Comparison of ENCODE assay signal across 22 cellular contexts in genomic region chr13:51091839-51092238, GRCh38. TPM values are rescaled to one million over a fixed set of nuclear protein-coding genes. Genes with fewer than 3 reads are reported as not detected.
"Had no signal": no experiment of that assay in that cellular context is flagged by ENCODE, and none has a peak within 500 bp of the region (broad histone marks: within the 10 kb centered on the region; RNA-seq: fewer than 3 reads in every experiment).

No MANE protein-coding gene starts in this region.

- H3K4me3 Mint-ChIP-seq: activated CD4-positive, alpha-beta memory T cell treated with anti-CD3 and anti-CD28 coated beads for 36 hours; activated CD4-positive, alpha-beta T cell treated with anti-CD3 and anti-CD28 coated beads, Interleukin-2, amount 10 ng/mL, durations not matched to agents 7 days and 5 days; activated naive CD4-positive, alpha-beta T cell treated with anti-CD3 and anti-CD28 coated beads, Interleukin-2, amount 10 ng/mL, durations not matched to agents 7 days and 5 days; activated naive CD8-positive, alpha-beta T cell treated with anti-CD3 and anti-CD28 coated beads for 36 hours; activated T-cell treated with anti-CD3 and anti-CD28 coated beads, Interleukin-2, amount 50 U/mL, for 4 hours; T-helper 17 cell had no signal

- H3K27ac Mint-ChIP-seq: activated CD4-positive, alpha-beta memory T cell treated with anti-CD3 and anti-CD28 coated beads for 36 hours; activated CD4-positive, alpha-beta T cell treated with anti-CD3 and anti-CD28 coated beads, Interleukin-2, amount 10 ng/mL, durations not matched to agents 7 days and 5 days; activated naive CD4-positive, alpha-beta T cell treated with anti-CD3 and anti-CD28 coated beads, Interleukin-2, amount 10 ng/mL, durations not matched to agents 7 days and 5 days; activated naive CD8-positive, alpha-beta T cell treated with anti-CD3 and anti-CD28 coated beads for 36 hours; T-helper 17 cell had no signal

- H3K27ac ChIP-seq: brain microvascular endothelial cell, cardiac muscle cell, KMS-11 had no signal

- H3K36me3 ChIP-seq: brain microvascular endothelial cell, cardiac muscle cell had no signal

- H3K36me3 Mint-ChIP-seq: activated CD4-positive, alpha-beta memory T cell treated with anti-CD3 and anti-CD28 coated beads for 36 hours; activated naive CD4-positive, alpha-beta T cell treated with anti-CD3 and anti-CD28 coated beads, Interleukin-2, amount 10 ng/mL, durations not matched to agents 7 days and 5 days; activated naive CD8-positive, alpha-beta T cell treated with anti-CD3 and anti-CD28 coated beads for 36 hours had no signal

- DNase-seq: activated CD4-positive, alpha-beta memory T cell treated with anti-CD3 and anti-CD28 coated beads for 36 hours; activated CD4-positive, alpha-beta T cell treated with anti-CD3 and anti-CD28 coated beads, Interleukin-2, amount 10 ng/mL, durations not matched to agents 7 days and 5 days; activated CD4-positive, CD25-positive, alpha-beta regulatory T cell; activated CD8-positive, alpha-beta memory T cell treated with anti-CD3 and anti-CD28 coated beads for 24 hours; activated effector memory CD4-positive, alpha-beta T cell treated with anti-CD3 and anti-CD28 coated beads, Interleukin-2, amount 50 U/mL, for 16 hours; activated naive CD4-positive, alpha-beta T cell treated with anti-CD3 and anti-CD28 coated beads, Interleukin-2, amount 10 ng/mL, durations not matched to agents 7 days and 5 days; activated naive CD8-positive, alpha-beta T cell treated with anti-CD3 and anti-CD28 coated beads for 36 hours; activated T-cell treated with anti-CD3 and anti-CD28 coated beads, Interleukin-2, amount 50 U/mL, for 4 hours; brain microvascular endothelial cell; NCI-H1092; NCI-H1417; NCI-H1694; NCI-H2029 treated with DMSO at 0.1 percent for 48 hours; NCI-H345; NCI-H510A; NCI-H526 treated with DMSO at 0.1 percent for 48 hours; SHP77 treated with DMSO at 0.1 percent for 48 hours; T-helper 17 cell; T-helper 9 cell had no signal

- H3K27me3 ChIP-seq: brain microvascular endothelial cell, cardiac muscle cell had no signal

- H3K4me1 Mint-ChIP-seq: activated CD4-positive, alpha-beta T cell treated with anti-CD3 and anti-CD28 coated beads, Interleukin-2, amount 10 ng/mL, durations not matched to agents 7 days and 5 days; activated naive CD4-positive, alpha-beta T cell treated with anti-CD3 and anti-CD28 coated beads, Interleukin-2, amount 10 ng/mL, durations not matched to agents 7 days and 5 days; activated naive CD8-positive, alpha-beta T cell treated with anti-CD3 and anti-CD28 coated beads for 36 hours; T-helper 17 cell had no signal

- H3K27me3 Mint-ChIP-seq: activated CD4-positive, alpha-beta memory T cell treated with anti-CD3 and anti-CD28 coated beads for 36 hours; activated naive CD8-positive, alpha-beta T cell treated with anti-CD3 and anti-CD28 coated beads for 36 hours had no signal

- H3K9ac ChIP-seq: KMS-11 had no signal

- H3K4me2 ChIP-seq: KMS-11 had no signal

- ATAC-seq: activated T-cell treated with anti-CD3 and anti-CD28 coated beads, Interleukin-2, amount 50 U/mL, for 4 hours; T-helper 17 cell had no signal

- H3K9me3 Mint-ChIP-seq: activated CD4-positive, alpha-beta memory T cell treated with anti-CD3 and anti-CD28 coated beads for 36 hours; activated CD4-positive, alpha-beta T cell treated with anti-CD3 and anti-CD28 coated beads, Interleukin-2, amount 10 ng/mL, durations not matched to agents 7 days and 5 days; activated naive CD4-positive, alpha-beta T cell treated with anti-CD3 and anti-CD28 coated beads, Interleukin-2, amount 10 ng/mL, durations not matched to agents 7 days and 5 days; activated naive CD8-positive, alpha-beta T cell treated with anti-CD3 and anti-CD28 coated beads for 36 hours; activated T-cell treated with anti-CD3 and anti-CD28 coated beads, Interleukin-2, amount 50 U/mL, for 4 hours had no signal

- H3K4me3 ChIP-seq: cardiac muscle cell had no signal

RNA-seq across cellular contexts. Expression of gene C13orf42, which starts 19.2 kb away (rescaled TPM):
- total RNA-seq: activated CD4-positive, alpha-beta memory T cell treated with anti-CD3 and anti-CD28 coated beads for 36 hours; activated CD4-positive, alpha-beta T cell treated with anti-CD3 and anti-CD28 coated beads, Interleukin-2, amount 10 ng/mL, durations not matched to agents 7 days and 5 days; activated naive CD8-positive, alpha-beta T cell treated with anti-CD3 and anti-CD28 coated beads for 36 hours; activated T-cell treated with anti-CD3 and anti-CD28 coated beads, Interleukin-2, amount 50 U/mL, for 4 hours; cardiac muscle cell; MCF 10A; T-helper 17 cell had no signal
- polyA plus RNA-seq: cardiac muscle cell had no signal
